Comparison of ENCODE assay signal across 13 cellular contexts in genomic region chr14:24315243-24315806, GRCh38. TPM values are rescaled to one million over a fixed set of nuclear protein-coding genes. Genes with fewer than 3 reads are reported as not detected.
A peak's percentile ranks its signal among the peaks of the same experiment; 100 is the strongest.
DNase-seq lines count a peak whose midpoint lies in the region; ATAC-seq and TF ChIP-seq lines count a peak whose summit lies in the region.
"Had no signal": no experiment of that assay in that cellular context is flagged by ENCODE, and none has a peak within 500 bp of the region (broad histone marks: within the 10 kb centered on the region; RNA-seq: fewer than 3 reads in every experiment).

No MANE protein-coding gene starts in this region.

- peak overlapping the region; percentile 22 for H3K27ac Mint-ChIP-seq in T-helper 1 cell treated with Interleukin-12 subunit alpha and Interleukin-12 subunit beta and Interleukin-4 antibody, amounts not matched to agents 30 μg/mL and 1 μg/mL, for 36 hours
- H3K27ac Mint-ChIP-seq in WTC11: no peak overlapping the region

- POLR2A ChIA-PET in WTC11 (lab: Charles Lee): interaction anchor here (0.6 kb wide), 1 partner anchor 69 kb away, joined by 3 read pairs; no protein-coding TSS in a partner anchor

- H3K4me3 Mint-ChIP-seq in T-helper 1 cell treated with Interleukin-12 subunit alpha and Interleukin-12 subunit beta and Interleukin-4 antibody, amounts not matched to agents 30 μg/mL and 1 μg/mL, for 36 hours: peak overlapping the region; percentile 39
- no peak overlapping the region for H3K4me3 Mint-ChIP-seq in WTC11

- TF ChIP-seq CTCF in WTC11 (IDR thresholded peaks at IDR 0.05): no peak
- TF ChIP-seq CTCF in lower lobe of right lung (IDR thresholded peaks at IDR 0.05): no peak
- TF ChIP-seq CTCF in stomach (IDR thresholded peaks at IDR 0.05): no peak
- no peak for TF ChIP-seq CTCF in dorsolateral prefrontal cortex (IDR thresholded peaks at IDR 0.05 in 54 of 56, conservative IDR thresholded peaks at IDR 0.05 in 2 of 56; ENCODE audit: low read depth in 1 of 56, partially characterized antibody in 56 of 56)

- ATAC-seq in WTC11: no peak
- no peak for ATAC-seq in lower lobe of right lung
- no peak for ATAC-seq in GM21526 (IDR thresholded peaks at IDR 0.05; ENCODE audit: low FRiP score, unreplicated experiment)

- H3K4me1 ChIP-seq in lower lobe of right lung (peaks cover 70% of the 10 kb centered on the region), stomach (peaks cover 35 to 72% (median 50%) of the 10 kb centered on the region in 4 donors)

- peaks cover 49% of the 10 kb centered on the region for H3K4me1 Mint-ChIP-seq in T-helper 1 cell treated with Interleukin-12 subunit alpha and Interleukin-12 subunit beta and Interleukin-4 antibody, amounts not matched to agents 30 μg/mL and 1 μg/mL, for 36 hours (ENCODE audit: low read depth)
- peaks cover 2% of the 10 kb centered on the region for H3K4me1 Mint-ChIP-seq in WTC11

- H3K27me3 ChIP-seq in lower lobe of right lung (ENCODE audit: low read depth): no peaks in the 10 kb centered on the region
- peaks cover 0 to 41% (median 4%) of the 10 kb centered on the region in 3 donors for H3K27me3 ChIP-seq in stomach
- H3K27me3 ChIP-seq in dorsolateral prefrontal cortex: peaks cover 0 to 45% (median 21%) of the 10 kb centered on the region in 45 donors

- H3K36me3 ChIP-seq in lower lobe of right lung (no peaks in the 10 kb centered on the region), stomach (no peaks in the 10 kb centered on the region)

- H3K9me3 Mint-ChIP-seq in T-helper 1 cell treated with Interleukin-12 subunit alpha and Interleukin-12 subunit beta and Interleukin-4 antibody, amounts not matched to agents 30 μg/mL and 1 μg/mL, for 36 hours: no peaks in the 10 kb centered on the region
- H3K9me3 Mint-ChIP-seq in WTC11: no peaks in the 10 kb centered on the region

- TF ChIP-seq POLR2A in stomach (IDR thresholded peaks at IDR 0.05): no peak

- intact Hi-C loops in lower lobe of right lung (cut with DNase I) (no loop called here), stomach (cut with DNase I; ENCODE audit: low total_unique reads) (no loop called here), dorsolateral prefrontal cortex (cut with DNase I) (no loop called here)

- 71 to 84% (median 75%) methylated on average over 10 of the region's 10 CpGs for WGBS in stomach, 5 donors

- CTCF ChIA-PET in WTC11 (lab: Charles Lee): interaction anchor here (0.6 to 3.2 kb wide), 10 partner anchors 7 to 760 kb away, joined by 3 to 21 read pairs (median 6); partner anchors contain the start of genes CIDEB, DHRS1, KHNYN and NOP9

- H3K4me3 ChIP-seq in lower lobe of right lung (peak overlapping the region; percentile 19), stomach (peak overlapping the region in 2 of 4 donors; percentile 18 to 21), dorsolateral prefrontal cortex (no peak overlapping the region)

- no peaks in the 10 kb centered on the region for H3K9me3 ChIP-seq in lower lobe of right lung
- no peaks in the 10 kb centered on the region for H3K9me3 ChIP-seq in stomach

- H3K27me3 Mint-ChIP-seq in T-helper 1 cell treated with Interleukin-12 subunit alpha and Interleukin-12 subunit beta and Interleukin-4 antibody, amounts not matched to agents 30 μg/mL and 1 μg/mL, for 36 hours (ENCODE audit: low read depth): peaks cover 10% of the 10 kb centered on the region
- peaks cover 84% of the 10 kb centered on the region for H3K27me3 Mint-ChIP-seq in WTC11 (ENCODE audit: low read depth)

- DNase-seq in T-helper 1 cell: no peak
- no peak for DNase-seq in WTC11 (ENCODE audit: low spot score)
- DNase-seq in lower lobe of right lung: no peak
- DNase-seq in stomach: no peak
- no peak for DNase-seq in NCI-H345 treated with DMSO at 0.1 percent for 48 hours (lab: John Stamatoyannopoulos, UW; ENCODE audit: unreplicated experiment)
- no peak for DNase-seq in dorsolateral prefrontal cortex
- DNase-seq: activated T-cell treated with anti-CD3 and anti-CD28 coated beads, Interleukin-2, amount 50 U/mL, for 1 hour; mammary epithelial cell; NCI-H1436; NCI-H345 had no signal

- peaks cover 18% of the 10 kb centered on the region for H3K36me3 Mint-ChIP-seq in T-helper 1 cell treated with Interleukin-12 subunit alpha and Interleukin-12 subunit beta and Interleukin-4 antibody, amounts not matched to agents 30 μg/mL and 1 μg/mL, for 36 hours (ENCODE audit: low read depth)
- H3K36me3 Mint-ChIP-seq in WTC11: no peaks in the 10 kb centered on the region

- H3K27ac ChIP-seq in lower lobe of right lung: peak overlapping the region; percentile 92
- peak overlapping the region; percentile 37 to 95 (median 66) for H3K27ac ChIP-seq in stomach
- H3K27ac ChIP-seq in dorsolateral prefrontal cortex: peak overlapping the region in 3 of 59 donors; percentile 2 to 22 (median 18)
- H3K27ac ChIP-seq: 22Rv1 had no signal

- TF ChIP-seq EP300 in stomach (IDR thresholded peaks at IDR 0.05): no peak

TF ChIP-seq in WTC11, 78 proteins besides CTCF, POLR2A, EP300 and RAD21:
- TF ChIP-seq RELA (CRISPR knock-in tag; IDR thresholded peaks at IDR 0.05; ENCODE audit: borderline replicate concordance): no peak
- TF ChIP-seq, protein P1, sequence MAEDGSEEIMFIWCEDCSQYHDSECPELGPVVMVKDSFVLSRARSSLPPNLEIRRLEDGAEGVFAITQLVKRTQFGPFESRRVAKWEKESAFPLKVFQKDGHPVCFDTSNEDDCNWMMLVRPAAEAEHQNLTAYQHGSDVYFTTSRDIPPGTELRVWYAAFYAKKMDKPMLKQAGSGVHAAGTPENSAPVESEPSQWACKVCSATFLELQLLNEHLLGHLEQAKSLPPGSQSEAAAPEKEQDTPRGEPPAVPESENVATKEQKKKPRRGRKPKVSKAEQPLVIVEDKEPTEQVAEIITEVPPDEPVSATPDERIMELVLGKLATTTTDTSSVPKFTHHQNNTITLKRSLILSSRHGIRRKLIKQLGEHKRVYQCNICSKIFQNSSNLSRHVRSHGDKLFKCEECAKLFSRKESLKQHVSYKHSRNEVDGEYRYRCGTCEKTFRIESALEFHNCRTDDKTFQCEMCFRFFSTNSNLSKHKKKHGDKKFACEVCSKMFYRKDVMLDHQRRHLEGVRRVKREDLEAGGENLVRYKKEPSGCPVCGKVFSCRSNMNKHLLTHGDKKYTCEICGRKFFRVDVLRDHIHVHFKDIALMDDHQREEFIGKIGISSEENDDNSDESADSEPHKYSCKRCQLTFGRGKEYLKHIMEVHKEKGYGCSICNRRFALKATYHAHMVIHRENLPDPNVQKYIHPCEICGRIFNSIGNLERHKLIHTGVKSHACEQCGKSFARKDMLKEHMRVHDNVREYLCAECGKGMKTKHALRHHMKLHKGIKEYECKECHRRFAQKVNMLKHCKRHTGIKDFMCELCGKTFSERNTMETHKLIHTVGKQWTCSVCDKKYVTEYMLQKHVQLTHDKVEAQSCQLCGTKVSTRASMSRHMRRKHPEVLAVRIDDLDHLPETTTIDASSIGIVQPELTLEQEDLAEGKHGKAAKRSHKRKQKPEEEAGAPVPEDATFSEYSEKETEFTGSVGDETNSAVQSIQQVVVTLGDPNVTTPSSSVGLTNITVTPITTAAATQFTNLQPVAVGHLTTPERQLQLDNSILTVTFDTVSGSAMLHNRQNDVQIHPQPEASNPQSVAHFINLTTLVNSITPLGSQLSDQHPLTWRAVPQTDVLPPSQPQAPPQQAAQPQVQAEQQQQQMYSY (CRISPR knock-in tag; IDR thresholded peaks at IDR 0.05): 0 out of 2 replicates have a peak, but pooled peaks have one; percentile 4
- TF ChIP-seq, protein P2, sequence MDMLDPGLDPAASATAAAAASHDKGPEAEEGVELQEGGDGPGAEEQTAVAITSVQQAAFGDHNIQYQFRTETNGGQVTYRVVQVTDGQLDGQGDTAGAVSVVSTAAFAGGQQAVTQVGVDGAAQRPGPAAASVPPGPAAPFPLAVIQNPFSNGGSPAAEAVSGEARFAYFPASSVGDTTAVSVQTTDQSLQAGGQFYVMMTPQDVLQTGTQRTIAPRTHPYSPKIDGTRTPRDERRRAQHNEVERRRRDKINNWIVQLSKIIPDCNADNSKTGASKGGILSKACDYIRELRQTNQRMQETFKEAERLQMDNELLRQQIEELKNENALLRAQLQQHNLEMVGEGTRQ (CRISPR knock-in tag; IDR thresholded peaks at IDR 0.05): no peak
- no peak for TF ChIP-seq NFATC4 (CRISPR knock-in tag; IDR thresholded peaks at IDR 0.05)
- no peak for TF ChIP-seq HMGA2 (CRISPR knock-in tag; IDR thresholded peaks at IDR 0.05)

RNA-seq across cellular contexts. Expression of gene LTB4R, which starts 4.0 kb away (rescaled TPM):
- total RNA-seq in WTC11 (2021) (6.9 to 9.4 TPM (median 7.6 TPM) in 3 replicates), lower lobe of right lung (14.1 TPM), stomach (10 to 100 TPM in 3 of 5 donors, 1 to 10 TPM in 1, not detected in 1; 3.3 to 92.8 (median 24.6) TPM), dorsolateral prefrontal cortex (1 to 10 TPM; 1.1 to 7.0 (median 2.7) TPM)
- polyA plus RNA-seq in stomach: 10 to 100 TPM in 1 of 3 donors, 1 to 10 TPM in 2; 1.4 to 67.2 (median 4.1) TPM

RNA-seq across cellular contexts. Expression of gene LTB4R2, which starts 5.4 kb away (rescaled TPM):
- total RNA-seq in WTC11 (2021) (9.1 to 12.9 TPM (median 9.8 TPM) in 3 replicates), lower lobe of right lung (5.9 TPM), stomach (10 to 100 TPM in 3 of 5 donors, 1 to 10 TPM in 1, not detected in 1; 9.9 to 71.5 (median 24.5) TPM), dorsolateral prefrontal cortex (1 to 10 TPM; 1.7 to 5.6 (median 3.1) TPM)
- 1 to 10 TPM in 1 of 3 donors, under 1 TPM in 1, not detected in 1; 0.25 to 6.0 TPM for polyA plus RNA-seq in stomach

RNA-seq across cellular contexts. Expression of gene CIDEB, which starts 7.5 kb away (rescaled TPM):
- total RNA-seq in WTC11 (2021): 4.7 to 6.1 TPM (median 5.6 TPM) in 3 replicates
- total RNA-seq in lower lobe of right lung: 16.4 TPM
- 10 to 100 TPM in 2 of 5 donors, 1 to 10 TPM in 3; 5.0 to 11.2 (median 6.4) TPM for total RNA-seq in stomach
- polyA plus RNA-seq in stomach: 10 to 100 TPM in 1 of 3 donors, 1 to 10 TPM in 2; 6.0 to 14.2 (median 6.0) TPM
- 1 to 10 TPM in 115 of 120 experiments, under 1 TPM in 5; 0.57 to 6.4 (median 2.2) TPM for total RNA-seq in dorsolateral prefrontal cortex

RNA-seq across cellular contexts. Expression of gene NOP9, which starts 15.7 kb away (rescaled TPM):
- 34.3 to 44.4 TPM (median 35.0 TPM) in 3 replicates for total RNA-seq in WTC11 (2021)
- 22.0 TPM for total RNA-seq in lower lobe of right lung
- total RNA-seq in stomach: 10 to 100 TPM in 4 of 5 donors, 1 to 10 TPM in 1; 5.4 to 25.7 (median 12.8) TPM
- polyA plus RNA-seq in stomach: 10 to 100 TPM in 1 of 3 donors, 1 to 10 TPM in 2; 6.5 to 11.8 (median 8.4) TPM
- 10 to 100 TPM; 21.2 to 33.3 (median 26.9) TPM for total RNA-seq in dorsolateral prefrontal cortex

RNA-seq across cellular contexts. Expression of gene DHRS1, which starts 15.7 kb away (rescaled TPM):
- 13.9 to 16.7 TPM (median 15.4 TPM) in 3 replicates for total RNA-seq in WTC11 (2021)
- 22.7 TPM for total RNA-seq in lower lobe of right lung
- 10 to 100 TPM in 3 of 5 donors, 1 to 10 TPM in 2; 5.3 to 71.9 (median 17.4) TPM for total RNA-seq in stomach
- polyA plus RNA-seq in stomach: 10 to 100 TPM; 20.1 to 52.1 (median 30.1) TPM
- total RNA-seq in dorsolateral prefrontal cortex: 10 to 100 TPM; 14.1 to 34.4 (median 22.4) TPM
